ENCODE assay signal across 1 cellular context in the genomic region with DNA sequence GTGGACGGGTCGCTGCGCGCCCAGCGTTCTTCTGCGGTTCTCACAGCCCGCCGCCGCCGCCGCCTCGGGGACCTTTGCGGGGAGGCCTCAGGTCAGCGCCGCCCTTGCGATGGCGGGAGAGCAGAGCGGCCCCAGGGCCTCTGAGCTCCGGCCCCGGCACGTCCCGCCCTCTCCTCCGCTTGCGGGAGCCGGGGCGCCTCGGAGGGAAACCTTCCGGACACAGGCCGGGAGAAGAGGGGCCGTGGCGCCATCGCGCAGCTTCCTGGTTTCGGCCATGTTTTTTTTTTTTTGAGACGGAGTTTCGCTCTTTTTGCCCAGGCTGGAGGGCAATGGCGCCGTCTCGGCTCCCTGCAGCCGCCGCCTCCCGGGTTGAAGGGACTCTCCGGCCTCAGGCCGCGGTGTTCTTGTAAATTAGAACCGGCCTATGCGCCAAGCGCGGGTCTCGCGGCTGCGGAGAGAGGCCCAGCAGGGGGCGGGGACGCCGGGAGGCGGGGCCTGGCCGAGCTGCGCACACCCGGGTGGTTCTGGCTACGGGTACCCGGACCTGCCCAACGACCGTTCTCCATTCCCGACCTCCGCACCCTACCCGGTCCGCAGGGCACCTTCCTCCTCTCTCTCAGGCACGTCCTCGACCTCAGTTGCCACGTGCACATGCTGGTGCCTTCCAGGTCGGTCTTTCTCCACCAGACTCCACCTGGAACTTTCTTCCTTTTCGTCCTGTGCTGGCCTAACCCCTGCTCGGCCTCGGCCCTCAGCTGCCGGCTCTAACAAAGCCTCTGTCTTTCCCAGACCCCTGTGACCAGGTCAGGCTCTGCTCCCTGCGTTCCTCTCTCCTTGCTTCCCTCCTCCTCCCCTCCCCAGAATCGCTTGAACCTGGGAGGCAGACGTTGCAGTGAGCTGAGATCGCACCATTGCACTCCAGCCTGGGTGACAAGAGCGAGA.
TF ChIP-seq lines count a peak whose summit lies in the region.

No MANE protein-coding gene starts in this region.

TF ChIP-seq in K562, 482 proteins besides CTCF, POLR2A, EP300 and RAD21 (continued from another document and continues in another):
- TF ChIP-seq ZNF3 (CRISPR knock-in tag; IDR thresholded peaks at IDR 0.05): no peak
- TF ChIP-seq, protein P1, sequence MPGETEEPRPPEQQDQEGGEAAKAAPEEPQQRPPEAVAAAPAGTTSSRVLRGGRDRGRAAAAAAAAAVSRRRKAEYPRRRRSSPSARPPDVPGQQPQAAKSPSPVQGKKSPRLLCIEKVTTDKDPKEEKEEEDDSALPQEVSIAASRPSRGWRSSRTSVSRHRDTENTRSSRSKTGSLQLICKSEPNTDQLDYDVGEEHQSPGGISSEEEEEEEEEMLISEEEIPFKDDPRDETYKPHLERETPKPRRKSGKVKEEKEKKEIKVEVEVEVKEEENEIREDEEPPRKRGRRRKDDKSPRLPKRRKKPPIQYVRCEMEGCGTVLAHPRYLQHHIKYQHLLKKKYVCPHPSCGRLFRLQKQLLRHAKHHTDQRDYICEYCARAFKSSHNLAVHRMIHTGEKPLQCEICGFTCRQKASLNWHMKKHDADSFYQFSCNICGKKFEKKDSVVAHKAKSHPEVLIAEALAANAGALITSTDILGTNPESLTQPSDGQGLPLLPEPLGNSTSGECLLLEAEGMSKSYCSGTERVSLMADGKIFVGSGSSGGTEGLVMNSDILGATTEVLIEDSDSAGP (CRISPR knock-in tag; IDR thresholded peaks at IDR 0.05): no peak
- TF ChIP-seq HNRNPL (IDR thresholded peaks at IDR 0.05; ENCODE audit: low read depth, low read length): no peak
- no peak; the same call in 1 of the 2 replicates for TF ChIP-seq SMARCC2 (IDR thresholded peaks at IDR 0.05; ENCODE audit: low read depth)
- TF ChIP-seq RBM25 (IDR thresholded peaks at IDR 0.05; ENCODE audit: low read depth, low read length, severe bottlenecking): no peak
- TF ChIP-seq YBX1 (IDR thresholded peaks at IDR 0.05): no peak
- no peak; the same call in 1 of the 2 replicates for TF ChIP-seq E2F3 (CRISPR knock-in tag; IDR thresholded peaks at IDR 0.05)
- no peak for TF ChIP-seq RFX7 (CRISPR knock-in tag; IDR thresholded peaks at IDR 0.05)
- TF ChIP-seq FOXM1 (IDR thresholded peaks at IDR 0.05; ENCODE audit: low read depth): no peak
- no peak for TF ChIP-seq FOXM1 (CRISPR knock-in tag; IDR thresholded peaks at IDR 0.05; ENCODE audit: low read depth)
- no peak for TF ChIP-seq SMAD3 (CRISPR knock-in tag; conservative IDR thresholded peaks at IDR 0.05)
- TF ChIP-seq CREB1 (IDR thresholded peaks at IDR 0.05): no peak
- TF ChIP-seq CREB1 (CRISPR knock-in tag; IDR thresholded peaks at IDR 0.05): no peak; the same call in 1 of the 2 replicates
- peak; percentile 9 for TF ChIP-seq TBP (optimal IDR thresholded peaks at IDR 0.05; ENCODE audit: low read depth, low read length)
- no peak; the same call in 1 of the 2 replicates for TF ChIP-seq MTA1 (IDR thresholded peaks at IDR 0.05; ENCODE audit: borderline replicate concordance)
- no peak for TF ChIP-seq CBFA2T2 (conservative IDR thresholded peaks at IDR 0.05)
- no peak for TF ChIP-seq MYBL2 (IDR thresholded peaks at IDR 0.05; ENCODE audit: low read depth)
- no peak for TF ChIP-seq MYBL2 (CRISPR knock-in tag; IDR thresholded peaks at IDR 0.05; ENCODE audit: borderline replicate concordance)
- no peak for TF ChIP-seq SNIP1 (IDR thresholded peaks at IDR 0.05; ENCODE audit: low read depth)
- TF ChIP-seq, protein P2, sequence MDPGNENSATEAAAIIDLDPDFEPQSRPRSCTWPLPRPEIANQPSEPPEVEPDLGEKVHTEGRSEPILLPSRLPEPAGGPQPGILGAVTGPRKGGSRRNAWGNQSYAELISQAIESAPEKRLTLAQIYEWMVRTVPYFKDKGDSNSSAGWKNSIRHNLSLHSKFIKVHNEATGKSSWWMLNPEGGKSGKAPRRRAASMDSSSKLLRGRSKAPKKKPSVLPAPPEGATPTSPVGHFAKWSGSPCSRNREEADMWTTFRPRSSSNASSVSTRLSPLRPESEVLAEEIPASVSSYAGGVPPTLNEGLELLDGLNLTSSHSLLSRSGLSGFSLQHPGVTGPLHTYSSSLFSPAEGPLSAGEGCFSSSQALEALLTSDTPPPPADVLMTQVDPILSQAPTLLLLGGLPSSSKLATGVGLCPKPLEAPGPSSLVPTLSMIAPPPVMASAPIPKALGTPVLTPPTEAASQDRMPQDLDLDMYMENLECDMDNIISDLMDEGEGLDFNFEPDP (CRISPR knock-in tag; IDR thresholded peaks at IDR 0.05): no peak
- no peak for TF ChIP-seq CREBBP (IDR thresholded peaks at IDR 0.05; ENCODE audit: low read depth, low read length)
- TF ChIP-seq, protein P3, sequence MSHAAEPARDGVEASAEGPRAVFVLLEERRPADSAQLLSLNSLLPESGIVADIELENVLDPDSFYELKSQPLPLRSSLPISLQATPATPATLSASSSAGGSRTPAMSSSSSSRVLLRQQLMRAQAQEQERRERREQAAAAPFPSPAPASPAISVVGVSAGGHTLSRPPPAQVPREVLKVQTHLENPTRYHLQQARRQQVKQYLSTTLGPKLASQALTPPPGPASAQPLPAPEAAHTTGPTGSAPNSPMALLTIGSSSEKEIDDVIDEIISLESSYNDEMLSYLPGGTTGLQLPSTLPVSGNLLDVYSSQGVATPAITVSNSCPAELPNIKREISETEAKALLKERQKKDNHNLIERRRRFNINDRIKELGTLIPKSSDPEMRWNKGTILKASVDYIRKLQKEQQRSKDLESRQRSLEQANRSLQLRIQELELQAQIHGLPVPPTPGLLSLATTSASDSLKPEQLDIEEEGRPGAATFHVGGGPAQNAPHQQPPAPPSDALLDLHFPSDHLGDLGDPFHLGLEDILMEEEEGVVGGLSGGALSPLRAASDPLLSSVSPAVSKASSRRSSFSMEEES (CRISPR knock-in tag; IDR thresholded peaks at IDR 0.05): no peak
- TF ChIP-seq, protein P4, sequence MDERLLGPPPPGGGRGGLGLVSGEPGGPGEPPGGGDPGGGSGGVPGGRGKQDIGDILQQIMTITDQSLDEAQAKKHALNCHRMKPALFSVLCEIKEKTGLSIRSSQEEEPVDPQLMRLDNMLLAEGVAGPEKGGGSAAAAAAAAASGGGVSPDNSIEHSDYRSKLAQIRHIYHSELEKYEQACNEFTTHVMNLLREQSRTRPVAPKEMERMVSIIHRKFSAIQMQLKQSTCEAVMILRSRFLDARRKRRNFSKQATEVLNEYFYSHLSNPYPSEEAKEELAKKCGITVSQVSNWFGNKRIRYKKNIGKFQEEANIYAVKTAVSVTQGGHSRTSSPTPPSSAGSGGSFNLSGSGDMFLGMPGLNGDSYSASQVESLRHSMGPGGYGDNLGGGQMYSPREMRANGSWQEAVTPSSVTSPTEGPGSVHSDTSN (CRISPR knock-in tag; IDR thresholded peaks at IDR 0.05; ENCODE audit: low read depth): no peak
- TF ChIP-seq, protein P4 (tag; conservative IDR thresholded peaks at IDR 0.05; ENCODE audit: low read depth): no peak
- peak; percentile 89 for TF ChIP-seq GTF2E2 (tag; IDR thresholded peaks at IDR 0.05)
- TF ChIP-seq, protein P5, sequence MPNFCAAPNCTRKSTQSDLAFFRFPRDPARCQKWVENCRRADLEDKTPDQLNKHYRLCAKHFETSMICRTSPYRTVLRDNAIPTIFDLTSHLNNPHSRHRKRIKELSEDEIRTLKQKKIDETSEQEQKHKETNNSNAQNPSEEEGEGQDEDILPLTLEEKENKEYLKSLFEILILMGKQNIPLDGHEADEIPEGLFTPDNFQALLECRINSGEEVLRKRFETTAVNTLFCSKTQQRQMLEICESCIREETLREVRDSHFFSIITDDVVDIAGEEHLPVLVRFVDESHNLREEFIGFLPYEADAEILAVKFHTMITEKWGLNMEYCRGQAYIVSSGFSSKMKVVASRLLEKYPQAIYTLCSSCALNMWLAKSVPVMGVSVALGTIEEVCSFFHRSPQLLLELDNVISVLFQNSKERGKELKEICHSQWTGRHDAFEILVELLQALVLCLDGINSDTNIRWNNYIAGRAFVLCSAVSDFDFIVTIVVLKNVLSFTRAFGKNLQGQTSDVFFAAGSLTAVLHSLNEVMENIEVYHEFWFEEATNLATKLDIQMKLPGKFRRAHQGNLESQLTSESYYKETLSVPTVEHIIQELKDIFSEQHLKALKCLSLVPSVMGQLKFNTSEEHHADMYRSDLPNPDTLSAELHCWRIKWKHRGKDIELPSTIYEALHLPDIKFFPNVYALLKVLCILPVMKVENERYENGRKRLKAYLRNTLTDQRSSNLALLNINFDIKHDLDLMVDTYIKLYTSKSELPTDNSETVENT (CRISPR knock-in tag; IDR thresholded peaks at IDR 0.05): peak; percentile 21; the same call in 1 of the 2 replicates
- TF ChIP-seq RUNX1 (IDR thresholded peaks at IDR 0.05; ENCODE audit: low read depth): no peak
- no peak for TF ChIP-seq ERF (CRISPR knock-in tag; IDR thresholded peaks at IDR 0.05)
- TF ChIP-seq, protein P6, sequence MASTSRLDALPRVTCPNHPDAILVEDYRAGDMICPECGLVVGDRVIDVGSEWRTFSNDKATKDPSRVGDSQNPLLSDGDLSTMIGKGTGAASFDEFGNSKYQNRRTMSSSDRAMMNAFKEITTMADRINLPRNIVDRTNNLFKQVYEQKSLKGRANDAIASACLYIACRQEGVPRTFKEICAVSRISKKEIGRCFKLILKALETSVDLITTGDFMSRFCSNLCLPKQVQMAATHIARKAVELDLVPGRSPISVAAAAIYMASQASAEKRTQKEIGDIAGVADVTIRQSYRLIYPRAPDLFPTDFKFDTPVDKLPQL (IDR thresholded peaks at IDR 0.05; ENCODE audit: extremely low read depth, insufficient read length): no peak
- TF ChIP-seq, protein P7, sequence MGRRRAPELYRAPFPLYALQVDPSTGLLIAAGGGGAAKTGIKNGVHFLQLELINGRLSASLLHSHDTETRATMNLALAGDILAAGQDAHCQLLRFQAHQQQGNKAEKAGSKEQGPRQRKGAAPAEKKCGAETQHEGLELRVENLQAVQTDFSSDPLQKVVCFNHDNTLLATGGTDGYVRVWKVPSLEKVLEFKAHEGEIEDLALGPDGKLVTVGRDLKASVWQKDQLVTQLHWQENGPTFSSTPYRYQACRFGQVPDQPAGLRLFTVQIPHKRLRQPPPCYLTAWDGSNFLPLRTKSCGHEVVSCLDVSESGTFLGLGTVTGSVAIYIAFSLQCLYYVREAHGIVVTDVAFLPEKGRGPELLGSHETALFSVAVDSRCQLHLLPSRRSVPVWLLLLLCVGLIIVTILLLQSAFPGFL (CRISPR knock-in tag; IDR thresholded peaks at IDR 0.05): no peak
- no peak for TF ChIP-seq FOXA1 (IDR thresholded peaks at IDR 0.05; ENCODE audit: borderline replicate concordance)
- no peak for TF ChIP-seq ZFPM2 (CRISPR knock-in tag; IDR thresholded peaks at IDR 0.05)
- no peak for TF ChIP-seq BACH1 (tag; IDR thresholded peaks at IDR 0.05)
- no peak for TF ChIP-seq JUNB (CRISPR knock-in tag; conservative IDR thresholded peaks at IDR 0.05)
- no peak for TF ChIP-seq NR1H2 (CRISPR knock-in tag; IDR thresholded peaks at IDR 0.05)
- TF ChIP-seq, protein P8, sequence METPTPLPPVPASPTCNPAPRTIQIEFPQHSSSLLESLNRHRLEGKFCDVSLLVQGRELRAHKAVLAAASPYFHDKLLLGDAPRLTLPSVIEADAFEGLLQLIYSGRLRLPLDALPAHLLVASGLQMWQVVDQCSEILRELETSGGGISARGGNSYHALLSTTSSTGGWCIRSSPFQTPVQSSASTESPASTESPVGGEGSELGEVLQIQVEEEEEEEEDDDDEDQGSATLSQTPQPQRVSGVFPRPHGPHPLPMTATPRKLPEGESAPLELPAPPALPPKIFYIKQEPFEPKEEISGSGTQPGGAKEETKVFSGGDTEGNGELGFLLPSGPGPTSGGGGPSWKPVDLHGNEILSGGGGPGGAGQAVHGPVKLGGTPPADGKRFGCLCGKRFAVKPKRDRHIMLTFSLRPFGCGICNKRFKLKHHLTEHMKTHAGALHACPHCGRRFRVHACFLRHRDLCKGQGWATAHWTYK (CRISPR knock-in tag; IDR thresholded peaks at IDR 0.05): no peak
- TF ChIP-seq, protein P9, sequence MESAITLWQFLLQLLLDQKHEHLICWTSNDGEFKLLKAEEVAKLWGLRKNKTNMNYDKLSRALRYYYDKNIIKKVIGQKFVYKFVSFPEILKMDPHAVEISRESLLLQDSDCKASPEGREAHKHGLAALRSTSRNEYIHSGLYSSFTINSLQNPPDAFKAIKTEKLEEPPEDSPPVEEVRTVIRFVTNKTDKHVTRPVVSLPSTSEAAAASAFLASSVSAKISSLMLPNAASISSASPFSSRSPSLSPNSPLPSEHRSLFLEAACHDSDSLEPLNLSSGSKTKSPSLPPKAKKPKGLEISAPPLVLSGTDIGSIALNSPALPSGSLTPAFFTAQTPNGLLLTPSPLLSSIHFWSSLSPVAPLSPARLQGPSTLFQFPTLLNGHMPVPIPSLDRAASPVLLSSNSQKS (CRISPR knock-in tag; IDR thresholded peaks at IDR 0.05): no peak
- TF ChIP-seq POLR3G (IDR thresholded peaks at IDR 0.05; ENCODE audit: extremely low read depth, insufficient read length, insufficient replicate concordance): no peak
- peak; percentile 29; the same call in 1 of the 2 replicates for TF ChIP-seq ZBTB7A (IDR thresholded peaks at IDR 0.05; ENCODE audit: borderline replicate concordance, control insufficient read depth, low read depth, low read length)
- no peak for TF ChIP-seq WHSC1 (IDR thresholded peaks at IDR 0.05; ENCODE audit: low read length)
- no peak for TF ChIP-seq NCOA4 (IDR thresholded peaks at IDR 0.05; ENCODE audit: partially characterized antibody)
- no peak for TF ChIP-seq ELF4 (CRISPR knock-in tag; IDR thresholded peaks at IDR 0.05)
- no peak for TF ChIP-seq ETS2 (tag; IDR thresholded peaks at IDR 0.05; ENCODE audit: borderline replicate concordance, poor library complexity, severe bottlenecking)
- no peak for TF ChIP-seq KLF10 (CRISPR knock-in tag; IDR thresholded peaks at IDR 0.05)
- TF ChIP-seq ZNF75A (CRISPR knock-in tag; IDR thresholded peaks at IDR 0.05): no peak
- TF ChIP-seq, protein P10, sequence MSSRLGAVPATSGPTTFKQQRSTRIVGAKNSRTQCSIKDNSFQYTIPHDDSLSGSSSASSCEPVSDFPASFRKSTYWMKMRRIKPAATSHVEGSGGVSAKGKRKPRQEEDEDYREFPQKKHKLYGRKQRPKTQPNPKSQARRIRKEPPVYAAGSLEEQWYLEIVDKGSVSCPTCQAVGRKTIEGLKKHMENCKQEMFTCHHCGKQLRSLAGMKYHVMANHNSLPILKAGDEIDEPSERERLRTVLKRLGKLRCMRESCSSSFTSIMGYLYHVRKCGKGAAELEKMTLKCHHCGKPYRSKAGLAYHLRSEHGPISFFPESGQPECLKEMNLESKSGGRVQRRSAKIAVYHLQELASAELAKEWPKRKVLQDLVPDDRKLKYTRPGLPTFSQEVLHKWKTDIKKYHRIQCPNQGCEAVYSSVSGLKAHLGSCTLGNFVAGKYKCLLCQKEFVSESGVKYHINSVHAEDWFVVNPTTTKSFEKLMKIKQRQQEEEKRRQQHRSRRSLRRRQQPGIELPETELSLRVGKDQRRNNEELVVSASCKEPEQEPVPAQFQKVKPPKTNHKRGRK (tag; IDR thresholded peaks at IDR 0.05): no peak
